10 cellular contexts compared by ENCODE assay signal in the genomic region with DNA sequence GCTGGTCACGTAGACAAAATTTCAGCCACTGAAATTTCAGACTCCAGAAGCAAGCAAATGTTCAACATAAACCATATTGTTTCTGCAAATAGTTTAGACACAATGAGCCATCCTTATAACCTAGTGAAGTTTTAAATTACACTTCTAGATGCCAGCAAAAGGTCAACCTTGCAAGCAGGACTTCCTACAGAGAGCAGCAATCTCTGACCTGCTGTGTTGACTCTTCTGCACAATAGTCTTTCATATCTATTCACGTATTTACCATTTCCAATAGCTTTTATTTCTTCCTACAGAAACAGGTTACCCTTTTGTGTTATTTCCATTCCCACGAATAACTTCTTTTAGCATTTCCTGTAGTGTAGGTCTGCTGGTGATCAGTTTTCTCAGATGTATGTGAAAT.
"Had no signal": no experiment of that assay in that cellular context is flagged by ENCODE, and none has a peak within 500 bp of the region (broad histone marks: within the 10 kb centered on the region; RNA-seq: fewer than 3 reads in every experiment).

No MANE protein-coding gene starts in this region.

- H3K4me3 ChIP-seq: GM23248, GM23338, HAP-1 had no signal

- FAIRE-seq: H1 had no signal

- H3K9ac ChIP-seq: GM23248 had no signal

- H3K27ac Mint-ChIP-seq: GM23338, H9, HFFc6 had no signal

- H3K36me3 ChIP-seq: HAP-1 had no signal

- DNase-seq: GM23248, GOT3, H7, H9, HCEC 1CT, HFFc6 had no signal

- H3K4me2 ChIP-seq: GM23338 had no signal

- ATAC-seq: GM23338, HCT116 had no signal

- H3K4me3 Mint-ChIP-seq: GM23338, H9, HFFc6 had no signal

- H3K27ac ChIP-seq: GM23248 had no signal

- H2AFZ ChIP-seq: GM23248, GM23338 had no signal

- H3K4me1 ChIP-seq: HAP-1 had no signal
